In genomic region chr1:147549526-147549925, GRCh38 we compare ENCODE assay signal across 14 cellular contexts.
"Had no signal": no experiment of that assay in that cellular context is flagged by ENCODE, and none has a peak within 500 bp of the region (broad histone marks: within the 10 kb centered on the region; RNA-seq: fewer than 3 reads in every experiment).

No MANE protein-coding gene starts in this region.

- H3K27ac ChIP-seq: body of pancreas, gastrocnemius medialis, left ventricle myocardium inferior, sigmoid colon, SJSA1 had no signal

- H3K4me3 Mint-ChIP-seq: memory B cell; nephron progenitor cell; stimulated activated memory B cell treated with anti-CD40 and anti-IgM and Interleukin-4, amounts not matched to agents 10 μg/mL and 1 μg/mL and 100 μg/mL, for 72 hours had no signal

- H3K9me3 Mint-ChIP-seq: memory B cell; nephron progenitor cell; stimulated activated memory B cell treated with anti-CD40 and anti-IgM and Interleukin-4, amounts not matched to agents 10 μg/mL and 1 μg/mL and 100 μg/mL, for 72 hours had no signal

- H3K36me3 Mint-ChIP-seq: memory B cell; stimulated activated memory B cell treated with anti-CD40 and anti-IgM and Interleukin-4, amounts not matched to agents 10 μg/mL and 1 μg/mL and 100 μg/mL, for 72 hours had no signal

- DNase-seq: body of pancreas; central memory CD4-positive, alpha-beta T cell; cortex of kidney; effector memory CD4-positive, alpha-beta T cell; gastrocnemius medialis; heart right ventricle; left ventricle myocardium inferior; nephron progenitor cell; sigmoid colon; SW 1271; trophoblast cell had no signal

- H3K9me3 ChIP-seq: body of pancreas, gastrocnemius medialis, heart right ventricle, left ventricle myocardium inferior, sigmoid colon, SJSA1 had no signal

- H3K27ac Mint-ChIP-seq: memory B cell; nephron progenitor cell; stimulated activated memory B cell treated with anti-CD40 and anti-IgM and Interleukin-4, amounts not matched to agents 10 μg/mL and 1 μg/mL and 100 μg/mL, for 72 hours had no signal

- H3K27me3 ChIP-seq: body of pancreas, gastrocnemius medialis, heart right ventricle, sigmoid colon had no signal

- ATAC-seq: body of pancreas; gastrocnemius medialis; heart right ventricle; stimulated activated memory B cell treated with anti-CD40 and anti-IgM and Interleukin-4, amounts not matched to agents 10 μg/mL and 1 μg/mL and 100 μg/mL, for 72 hours had no signal
